ENCODE assay signal across 2 cellular contexts in the genomic region with DNA sequence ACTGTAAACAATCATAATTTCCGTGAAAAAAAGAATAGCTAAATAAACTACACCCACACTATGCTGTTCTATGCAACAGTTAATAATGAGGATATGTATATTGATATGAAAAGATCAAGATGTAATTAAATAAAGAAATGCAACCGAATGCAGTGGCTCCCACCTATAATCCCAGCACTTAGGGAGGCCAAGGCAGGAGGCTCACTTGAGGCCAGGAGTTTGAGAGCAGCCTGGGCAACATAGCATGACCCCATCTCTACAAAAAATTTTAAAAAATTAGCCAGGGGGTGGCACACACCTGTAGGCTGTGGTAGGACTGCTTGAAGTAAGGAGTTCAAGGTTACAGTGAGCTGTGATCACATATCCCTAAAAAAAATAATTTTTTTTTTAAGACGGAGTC.
TF ChIP-seq lines count a peak whose summit lies in the region.

No MANE protein-coding gene starts in this region.

TF ChIP-seq in HepG2, 621 proteins besides CTCF, POLR2A, EP300 and RAD21:
- TF ChIP-seq ZNF570 (CRISPR knock-in tag; IDR thresholded peaks at IDR 0.05; ENCODE audit: borderline replicate concordance) (no peak), ZNF770 (CRISPR knock-in tag; IDR thresholded peaks at IDR 0.05) (peak; percentile 32; the same call in 1 of the 2 replicates)

TF ChIP-seq in K562, 482 proteins besides CTCF, POLR2A, EP300 and RAD21:
- peak; percentile 58 for TF ChIP-seq ZNF121 (CRISPR knock-in tag; conservative IDR thresholded peaks at IDR 0.05)
- no peak for TF ChIP-seq WHSC1 (IDR thresholded peaks at IDR 0.05; ENCODE audit: low read length)
- 0 out of 2 replicates have a peak, but pooled peaks have one; percentile 15 for TF ChIP-seq BCOR (IDR thresholded peaks at IDR 0.05)
- peak; percentile 20 for TF ChIP-seq RBM25 (IDR thresholded peaks at IDR 0.05; ENCODE audit: low read depth, low read length, severe bottlenecking)
